ENCODE assay signal across 8 cellular contexts in the genomic region with DNA sequence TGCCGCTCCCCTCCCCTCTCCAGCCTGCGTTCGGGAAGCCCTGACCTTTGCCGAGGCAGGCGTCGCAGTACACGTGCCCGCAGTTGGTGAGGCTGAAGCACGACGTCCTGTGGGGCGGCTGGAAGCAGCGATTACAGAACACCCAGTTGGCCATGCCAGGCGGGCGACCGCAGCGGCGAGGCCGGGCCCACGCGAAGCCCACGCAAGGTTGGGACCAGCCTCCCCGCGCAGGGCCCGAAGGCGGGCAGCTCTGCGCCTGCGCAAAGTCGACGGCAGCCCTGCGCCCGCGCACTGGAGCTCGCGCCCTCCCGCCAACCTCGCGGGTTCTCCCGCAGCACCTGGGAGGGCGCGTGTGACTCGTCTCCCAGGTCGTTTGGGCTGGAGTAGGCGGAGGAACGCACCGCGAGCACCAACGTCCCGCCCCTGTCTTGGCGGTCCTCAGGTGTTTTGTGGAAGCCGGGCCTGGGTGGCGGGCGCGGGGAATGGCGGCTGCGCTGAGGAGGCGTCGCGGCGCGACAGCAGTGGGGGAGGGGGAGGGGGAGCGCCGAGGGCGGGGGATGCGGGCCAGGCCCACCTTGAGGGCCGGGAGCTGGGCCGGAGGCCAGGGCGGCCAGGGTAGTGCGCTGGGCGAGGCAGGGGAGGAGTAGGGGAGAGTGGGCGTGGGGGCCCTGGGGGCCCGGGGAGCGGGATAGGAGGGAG. TPM values are rescaled to one million over a fixed set of nuclear protein-coding genes. Genes with fewer than 3 reads are reported as not detected.
DNase-seq lines count a peak whose midpoint lies in the region; ATAC-seq and TF ChIP-seq lines count a peak whose summit lies in the region.

A gene with protein sequence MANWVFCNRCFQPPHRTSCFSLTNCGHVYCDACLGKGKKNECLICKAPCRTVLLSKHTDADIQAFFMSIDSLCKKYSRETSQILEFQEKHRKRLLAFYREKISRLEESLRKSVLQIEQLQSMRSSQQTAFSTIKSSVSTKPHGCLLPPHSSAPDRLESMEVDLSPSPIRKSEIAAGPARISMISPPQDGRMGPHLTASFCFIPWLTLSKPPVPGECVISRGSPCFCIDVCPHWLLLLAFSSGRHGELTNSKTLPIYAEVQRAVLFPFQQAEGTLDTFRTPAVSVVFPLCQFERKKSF (minus strand): TSS at position 254 of the 699 bp plus-strand sequence. CDS start 100 bp downstream, at position 154.

- peaks cover 5% of the 10 kb centered on the region for H3K4me1 Mint-ChIP-seq in endodermal cell

- H3K9ac ChIP-seq in BLaER1 (peak within 1 kb of the TSS; percentile 68), endodermal cell (ENCODE audit: extremely low read depth, low read length, poor library complexity, severe bottlenecking) (no peak within 1 kb of the TSS), neuronal stem cell (ENCODE audit: low read depth, low read length, poor library complexity) (no peak within 1 kb of the TSS)

- peak within 1 kb of the TSS; percentile 66 for H3K27ac ChIP-seq in BLaER1
- H3K27ac ChIP-seq in endodermal cell (ENCODE audit: low read depth, low read length), result no peak within 1 kb of the TSS
- H3K27ac ChIP-seq in neuronal stem cell (replicated peaks; ENCODE audit: low read length), result no peak within 1 kb of the TSS

- peak within 1 kb of the TSS; percentile 97 for H4K91ac ChIP-seq in neuronal stem cell (ENCODE audit: low read depth, low read length, poor library complexity)

- H3K9me3 Mint-ChIP-seq in endodermal cell, result no peaks in the 10 kb centered on the region

- no peak within 1 kb of the TSS for H2BK5ac ChIP-seq in neuronal stem cell (ENCODE audit: low read length)

- H3K4me3 ChIP-seq in BLaER1 (peak within 1 kb of the TSS; percentile 54), endodermal cell (ENCODE audit: low read length) (no peak within 1 kb of the TSS), neuronal stem cell (ENCODE audit: low read length in 2 of 2) (peak within 1 kb of the TSS in 1 of 2 donors; percentile 78)

- peak within 1 kb of the TSS; percentile 90 for H2BK12ac ChIP-seq in neuronal stem cell (ENCODE audit: low read length)

- H3K36me3 Mint-ChIP-seq in endodermal cell (ENCODE audit: low read depth), result no peaks in the 10 kb centered on the region

- H3K14ac ChIP-seq in neuronal stem cell (ENCODE audit: low read length), result peak within 1 kb of the TSS; percentile 9

- H3K27ac Mint-ChIP-seq in endodermal cell, result no peak within 1 kb of the TSS

- no peak for ATAC-seq in GM18517 (IDR thresholded peaks at IDR 0.05; ENCODE audit: unreplicated experiment)

- H3K9me3 ChIP-seq in BLaER1 (no peaks in the 10 kb centered on the region), endodermal cell (ENCODE audit: control insufficient read depth, low read length) (no peaks in the 10 kb centered on the region), neuronal stem cell (replicated peaks in 1 of 2; ENCODE audit: control insufficient read depth in 2 of 2, insufficient read depth in 1 of 2, low read depth in 1 of 2, low read length in 2 of 2) (peaks cover 3 to 4% of the 10 kb centered on the region in 2 donors)

- peak within 1 kb of the TSS; percentile 56 for H2AFZ ChIP-seq in neuronal stem cell (ENCODE audit: low read length)

- DNase-seq in activated CD4-positive, CD25-positive, alpha-beta regulatory T cell treated with anti-CD3 and anti-CD28 coated beads, Interleukin-2, amount 50 U/mL, for 72 hours, result peak; percentile 58
- DNase-seq in endodermal cell (peak; percentile 78), neuronal stem cell (ENCODE audit: low spot score) (no peak), SHP77 treated with DMSO at 0.1 percent for 48 hours (lab: John Stamatoyannopoulos, UW) (no peak), SK-N-DZ (ENCODE audit: low spot score) (no peak), ecto neural progenitor cell (ENCODE audit: low spot score) (no peak)

- H3K4me1 ChIP-seq in BLaER1 (peaks cover 39% of the 10 kb centered on the region), endodermal cell (ENCODE audit: control insufficient read depth, insufficient read depth, low read length) (no peaks in the 10 kb centered on the region), neuronal stem cell (ENCODE audit: control insufficient read depth in 2 of 2, insufficient read depth in 1 of 2, low read depth in 1 of 2, low read length in 2 of 2) (peaks cover 0 to 2% of the 10 kb centered on the region in 2 donors)

- no peaks in the 10 kb centered on the region for H3K79me1 ChIP-seq in neuronal stem cell (ENCODE audit: low read depth, low read length)

- H2AK5ac ChIP-seq in neuronal stem cell (ENCODE audit: low read depth, low read length), result peak within 1 kb of the TSS; percentile 75

- peak within 1 kb of the TSS; percentile 96 for H3K23ac ChIP-seq in neuronal stem cell (ENCODE audit: low read depth, low read length, poor library complexity)

- H3K27me3 Mint-ChIP-seq in endodermal cell (ENCODE audit: insufficient read depth), result peaks cover 54% of the 10 kb centered on the region

- H3K4ac ChIP-seq in neuronal stem cell (ENCODE audit: low read length), result peak within 1 kb of the TSS; percentile 76

- no peaks in the 10 kb centered on the region for H3K36me3 ChIP-seq in BLaER1
- H3K36me3 ChIP-seq in endodermal cell (ENCODE audit: control insufficient read depth, insufficient read depth, low read length), result no peaks in the 10 kb centered on the region
- no peaks in the 10 kb centered on the region for H3K36me3 ChIP-seq in neuronal stem cell (replicated peaks in 1 of 2; ENCODE audit: control insufficient read depth in 2 of 2, insufficient read depth in 2 of 2, low read length in 2 of 2)

- H3K27me3 ChIP-seq in BLaER1 (peaks cover 24% of the 10 kb centered on the region), endodermal cell (ENCODE audit: control insufficient read depth, insufficient read depth, low read length, poor library complexity, severe bottlenecking) (peaks cover 62% of the 10 kb centered on the region), neuronal stem cell (ENCODE audit: control insufficient read depth in 3 of 3, insufficient read depth in 3 of 3, low read depth in 1 of 3, low read length in 3 of 3) (peaks cover 0 to 62% (median 5%) of the 10 kb centered on the region in 3 experiments)

- no peak within 1 kb of the TSS for H2BK120ac ChIP-seq in neuronal stem cell (ENCODE audit: low read depth, low read length)

- H4K8ac ChIP-seq in neuronal stem cell (ENCODE audit: low read depth, low read length), result peak within 1 kb of the TSS; percentile 72

- peak within 1 kb of the TSS; percentile 97 for H3K18ac ChIP-seq in neuronal stem cell (ENCODE audit: low read length)

- peak within 1 kb of the TSS; percentile 44 for H3K4me3 Mint-ChIP-seq in endodermal cell

- WGBS in endodermal cell (ENCODE audit: insufficient coverage in 1 of 2, insufficient read length in 1 of 2), 2 experiments, result 17 to 25% methylated on average over 18 to 65 of the region's 72 CpGs
- no CpG with 5 or more reads among the region's 72 CpGs for WGBS in neuronal stem cell (ENCODE audit: extremely low coverage in 2 of 2, insufficient read length in 2 of 2, insufficient replicate concordance in 1 of 2), 2 donors

- no peaks in the 10 kb centered on the region for H4K20me1 ChIP-seq in BLaER1

- H3K4me2 ChIP-seq in BLaER1 (peak within 1 kb of the TSS; percentile 89), neuronal stem cell (ENCODE audit: insufficient read depth, low read length, poor library complexity, severe bottlenecking) (peak within 1 kb of the TSS; percentile 40)

- peak within 1 kb of the TSS; percentile 96 for H2BK15ac ChIP-seq in neuronal stem cell (ENCODE audit: low read length)

- no peak for TF ChIP-seq CTCF in endodermal cell (conservative IDR thresholded peaks at IDR 0.05)

RNA-seq across cellular contexts. Expression of the gene that starts here (rescaled TPM):
- 1 to 10 TPM; 3.4 to 5.6 TPM for total RNA-seq in endodermal cell
- 3.2 TPM for polyA plus RNA-seq in endodermal cell (2013, experiment 1 of 2)
- 0.91 TPM for polyA plus RNA-seq in endodermal cell (2013, experiment 2 of 2)
- 5.1 TPM for polyA plus RNA-seq in neuronal stem cell (2013, experiment 1 of 2)
- 5.5 TPM for polyA plus RNA-seq in neuronal stem cell (2013, experiment 2 of 2)
- polyA plus RNA-seq in SK-N-DZ (2014; cell fraction: cytosol; rRNA removed), result not detected in 2 replicates
- polyA plus RNA-seq in SK-N-DZ (2014; cell fraction: nucleus; rRNA removed), result not detected in 2 replicates

Comparison
In these comparisons a context has a peak if more than half of its experiments do, and no peak if none do; other contexts are left out.
1. DNase-seq: peak in activated CD4-positive, CD25-positive, alpha-beta regulatory T cell treated with anti-CD3 and anti-CD28 coated beads, Interleukin-2, amount 50 U/mL, for 72 hours (single experiment) and endodermal cell (single experiment); none in neuronal stem cell (single experiment), SHP77 treated with DMSO at 0.1 percent for 48 hours (single experiment), SK-N-DZ (single experiment) and ecto neural progenitor cell (single experiment).